In the genomic region with DNA sequence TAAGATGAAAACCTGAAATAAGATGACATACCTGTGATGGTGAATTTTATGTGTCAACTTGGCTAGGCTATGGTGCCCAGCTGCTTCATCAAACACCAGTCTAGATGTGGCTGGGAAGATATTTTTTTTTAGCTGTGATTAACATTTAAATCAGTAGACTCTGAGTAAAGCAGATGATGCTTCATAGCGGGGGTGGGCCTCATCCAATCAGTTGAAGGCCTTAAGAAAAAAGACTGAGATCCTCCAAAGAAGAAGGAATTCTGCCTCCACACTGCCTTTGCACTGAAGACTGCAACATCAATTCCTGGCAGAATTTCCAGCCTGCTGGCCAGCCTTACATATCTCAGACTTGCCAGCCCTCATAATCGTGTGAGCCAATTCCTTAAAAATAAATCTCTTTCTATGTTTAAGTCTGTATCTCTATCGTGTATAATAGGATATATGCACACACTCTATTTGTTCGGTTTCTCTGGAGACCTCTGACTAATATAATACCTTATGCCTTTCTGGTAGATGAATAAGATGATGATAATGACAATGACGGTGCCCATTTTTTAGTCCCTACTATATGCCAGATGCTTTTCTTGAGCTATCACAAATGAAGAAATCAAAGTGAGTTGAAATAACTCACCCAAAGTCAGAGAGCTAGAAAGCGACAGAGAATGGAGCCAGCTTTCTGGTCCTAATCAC, we compare ENCODE assay signal across 27 cellular contexts.
"Had no signal": no experiment of that assay in that cellular context is flagged by ENCODE, and none has a peak within 500 bp of the region (broad histone marks: within the 10 kb centered on the region; RNA-seq: fewer than 3 reads in every experiment).

No MANE protein-coding gene starts in this region.

- DNase-seq: activated CD4-positive, alpha-beta T cell treated with anti-CD3 and anti-CD28 coated beads, Interleukin-2, amount 50 U/mL, for 48 hours; activated CD8-positive, alpha-beta memory T cell treated with anti-CD3 and anti-CD28 coated beads, Interleukin-2, amount 50 U/mL, for 48 hours; activated naive CD4-positive, alpha-beta T cell treated with anti-CD3 and anti-CD28 coated beads for 36 hours; activated naive CD8-positive, alpha-beta T cell treated with anti-CD3 and anti-CD28 coated beads, Interleukin-2, amount 10 ng/mL, durations not matched to agents 7 days and 5 days; activated T-cell treated with anti-CD3 and anti-CD28 coated beads, Interleukin-2, amount 50 U/mL, for 4 hours; amniotic stem cell; body of pancreas; effector CD4-positive, alpha-beta T cell; heart left ventricle; left colon; mucosa of descending colon; nephron progenitor cell; right lobe of liver; stimulated activated CD4-positive, alpha-beta T cell treated with anti-CD3 and anti-CD28 coated beads, Interleukin-15, amount 100 ng/mL, for 24 hours; T1000 had no signal

- H3K4me3 ChIP-seq: body of pancreas, cardiac muscle cell, heart left ventricle, mucosa of descending colon, right lobe of liver, smooth muscle cell, tibial nerve, vagina had no signal

- H3K27ac ChIP-seq: body of pancreas, cardiac muscle cell, heart left ventricle, parathyroid adenoma, right lobe of liver, tibial nerve, vagina had no signal

- H3K36me3 ChIP-seq: cardiac muscle cell, heart left ventricle, right lobe of liver, tibial nerve, vagina had no signal

- H3K27me3 ChIP-seq: body of pancreas, cardiac muscle cell, heart left ventricle, right lobe of liver, tibial nerve, vagina had no signal

- H3K4me1 ChIP-seq: body of pancreas, right lobe of liver, vagina had no signal

- H3K27ac Mint-ChIP-seq: activated naive CD4-positive, alpha-beta T cell treated with anti-CD3 and anti-CD28 coated beads for 36 hours; activated naive CD8-positive, alpha-beta T cell treated with anti-CD3 and anti-CD28 coated beads, Interleukin-2, amount 10 ng/mL, durations not matched to agents 7 days and 5 days; dendritic cell treated with granulocyte-macrophage colony-stimulating factor and Interleukin-4, amounts not matched to agents 40 ng/mL and 50 ng/mL, for 4 days; memory B cell; nephron progenitor cell; stimulated activated memory B cell treated with anti-CD40 and anti-IgM and Interleukin-4, amounts not matched to agents 10 μg/mL and 1 μg/mL and 100 μg/mL, for 72 hours; T-helper 1 cell treated with Interleukin-12 subunit alpha and Interleukin-12 subunit beta and Interleukin-4 antibody, amounts not matched to agents 30 μg/mL and 1 μg/mL, for 36 hours; WTC11 had no signal

- H3K4me2 ChIP-seq: smooth muscle cell had no signal

- H3K9me3 ChIP-seq: body of pancreas, heart left ventricle, mucosa of descending colon, right lobe of liver, tibial nerve, vagina had no signal

- H3K27me3 Mint-ChIP-seq: activated naive CD8-positive, alpha-beta T cell treated with anti-CD3 and anti-CD28 coated beads, Interleukin-2, amount 10 ng/mL, durations not matched to agents 7 days and 5 days had no signal

- H3K36me3 Mint-ChIP-seq: activated naive CD8-positive, alpha-beta T cell treated with anti-CD3 and anti-CD28 coated beads, Interleukin-2, amount 10 ng/mL, durations not matched to agents 7 days and 5 days; memory B cell; stimulated activated memory B cell treated with anti-CD40 and anti-IgM and Interleukin-4, amounts not matched to agents 10 μg/mL and 1 μg/mL and 100 μg/mL, for 72 hours; WTC11 had no signal

- H3K4me3 Mint-ChIP-seq: activated naive CD4-positive, alpha-beta T cell treated with anti-CD3 and anti-CD28 coated beads for 36 hours; activated naive CD8-positive, alpha-beta T cell treated with anti-CD3 and anti-CD28 coated beads, Interleukin-2, amount 10 ng/mL, durations not matched to agents 7 days and 5 days; activated T-cell treated with anti-CD3 and anti-CD28 coated beads, Interleukin-2, amount 50 U/mL, for 4 hours; dendritic cell treated with granulocyte-macrophage colony-stimulating factor and Interleukin-4, amounts not matched to agents 40 ng/mL and 50 ng/mL, for 4 days; memory B cell; nephron progenitor cell; stimulated activated memory B cell treated with anti-CD40 and anti-IgM and Interleukin-4, amounts not matched to agents 10 μg/mL and 1 μg/mL and 100 μg/mL, for 72 hours; T-helper 1 cell treated with Interleukin-12 subunit alpha and Interleukin-12 subunit beta and Interleukin-4 antibody, amounts not matched to agents 30 μg/mL and 1 μg/mL, for 36 hours; WTC11 had no signal

- H3K9me3 Mint-ChIP-seq: activated naive CD4-positive, alpha-beta T cell treated with anti-CD3 and anti-CD28 coated beads for 36 hours; activated naive CD8-positive, alpha-beta T cell treated with anti-CD3 and anti-CD28 coated beads, Interleukin-2, amount 10 ng/mL, durations not matched to agents 7 days and 5 days; activated T-cell treated with anti-CD3 and anti-CD28 coated beads, Interleukin-2, amount 50 U/mL, for 4 hours; dendritic cell treated with granulocyte-macrophage colony-stimulating factor and Interleukin-4, amounts not matched to agents 40 ng/mL and 50 ng/mL, for 4 days; memory B cell; nephron progenitor cell; stimulated activated memory B cell treated with anti-CD40 and anti-IgM and Interleukin-4, amounts not matched to agents 10 μg/mL and 1 μg/mL and 100 μg/mL, for 72 hours; T-helper 1 cell treated with Interleukin-12 subunit alpha and Interleukin-12 subunit beta and Interleukin-4 antibody, amounts not matched to agents 30 μg/mL and 1 μg/mL, for 36 hours; WTC11 had no signal

- H3K9ac ChIP-seq: parathyroid adenoma had no signal

- H3K4me1 Mint-ChIP-seq: activated naive CD8-positive, alpha-beta T cell treated with anti-CD3 and anti-CD28 coated beads, Interleukin-2, amount 10 ng/mL, durations not matched to agents 7 days and 5 days; memory B cell; stimulated activated memory B cell treated with anti-CD40 and anti-IgM and Interleukin-4, amounts not matched to agents 10 μg/mL and 1 μg/mL and 100 μg/mL, for 72 hours had no signal

- FAIRE-seq: endometrium, keratinocyte had no signal

- H3K79me2 ChIP-seq: parathyroid adenoma had no signal
